ENCODE assay signal across 25 cellular contexts in genomic region chr7:30950197-30950596, GRCh38. TPM values are rescaled to one million over a fixed set of nuclear protein-coding genes. Genes with fewer than 3 reads are reported as not detected.
"Had no signal": no experiment of that assay in that cellular context is flagged by ENCODE, and none has a peak within 500 bp of the region (broad histone marks: within the 10 kb centered on the region; RNA-seq: fewer than 3 reads in every experiment).

No MANE protein-coding gene starts in this region.

- H3K36me3 ChIP-seq: SJSA1 had no signal

- H3K36me3 Mint-ChIP-seq: T-cell had no signal

- H3K9me3 ChIP-seq: SJSA1 had no signal

- H3K27ac ChIP-seq: HL-60, SJSA1, SK-N-MC had no signal

- DNase-seq: IMR-90, Karpas-422, KG1, NCI-H1092 treated with DMSO at 0.1 percent for 48 hours, NCI-H1436, NCI-H187, NCI-H2029, NCI-H2081 treated with DMSO at 0.1 percent for 48 hours, NCI-H2171, NCI-H226, NCI-H446, NCI-H510A, NCI-H524 treated with DMSO at 0.1 percent for 48 hours, NCI-H69, NCI-H774, Right ventricle myocardium superior, RPMI8226, SIG-M5, T-cell had no signal

- H3K4me1 Mint-ChIP-seq: T-cell had no signal

- ATAC-seq: HepG2, T-cell had no signal

- H3K4me3 ChIP-seq: SJSA1, SK-N-MC had no signal

- H3K27ac Mint-ChIP-seq: T-cell had no signal

- H3K4me1 ChIP-seq: SJSA1 had no signal

- H3K4me3 Mint-ChIP-seq: T-cell had no signal

- FAIRE-seq: HepG2, RCC 7860 had no signal

RNA-seq across cellular contexts. Expression of gene GHRHR, which starts 13.6 kb away (rescaled TPM):
- total RNA-seq: HepG2, IMR-90, M059J, Right ventricle myocardium superior, SJSA1, T-cell had no signal
- polyA plus RNA-seq: HepG2, IMR-90 had no signal

RNA-seq across cellular contexts. Expression of gene AQP1, which starts 38.5 kb away (rescaled TPM):
- total RNA-seq: HepG2 had no signal
- polyA plus RNA-seq: HepG2 had no signal
